In genomic region chr19:17469371-17470203, GRCh38 we compare ENCODE assay signal across 9 cellular contexts. TPM values are rescaled to one million over a fixed set of nuclear protein-coding genes. Genes with fewer than 3 reads are reported as not detected.
A peak's percentile ranks its signal among the peaks of the same experiment; 100 is the strongest.
DNase-seq lines count a peak whose midpoint lies in the region; ATAC-seq and TF ChIP-seq lines count a peak whose summit lies in the region.
"Had no signal": no experiment of that assay in that cellular context is flagged by ENCODE, and none has a peak within 500 bp of the region (broad histone marks: within the 10 kb centered on the region; RNA-seq: fewer than 3 reads in every experiment).

No MANE protein-coding gene starts in this region.

- 1 to 2% methylated on average over 44 to 45 of the region's 45 CpGs for WGBS in lung, 2 donors

- H3K4me1 Mint-ChIP-seq in activated CD4-positive, alpha-beta memory T cell treated with anti-CD3 and anti-CD28 coated beads, Interleukin-2, amount 10 ng/mL, durations not matched to agents 7 days and 5 days: peaks cover 34% of the 10 kb centered on the region

- peak overlapping the region; percentile 91 for H3K4me3 Mint-ChIP-seq in activated CD4-positive, alpha-beta memory T cell treated with anti-CD3 and anti-CD28 coated beads, Interleukin-2, amount 10 ng/mL, durations not matched to agents 7 days and 5 days

- H3K9me3 ChIP-seq in duodenal mucosa (ENCODE audit: control insufficient read depth in 1 of 2, low read length in 2 of 2): no peaks in the 10 kb centered on the region
- H3K9me3 ChIP-seq in lung (ENCODE audit: control insufficient read depth in 2 of 2, insufficient read depth in 1 of 2, low read length in 1 of 2): no peaks in the 10 kb centered on the region

- peak overlapping the region; percentile 39 to 49 for H3K9ac ChIP-seq in duodenal mucosa (ENCODE audit: low read depth in 1 of 2, low read length in 2 of 2)

- POLR2A ChIA-PET in activated CD4-positive, alpha-beta memory T cell treated with anti-CD3 and anti-CD28 coated beads, Interleukin-2, amount 10 ng/mL, durations not matched to agents 7 days and 5 days (lab: Charles Lee): no interaction called here

- H3K27me3 ChIP-seq in duodenal mucosa (ENCODE audit: control insufficient read depth in 1 of 2, insufficient read depth in 2 of 2, low read length in 2 of 2): no peaks in the 10 kb centered on the region
- no peaks in the 10 kb centered on the region for H3K27me3 ChIP-seq in lung (ENCODE audit: control insufficient read depth, insufficient read depth)

- TF ChIP-seq CTCF in lung (IDR thresholded peaks at IDR 0.05; ENCODE audit: control extremely low read depth, extremely low read depth): no peak

- H3K27me3 Mint-ChIP-seq in activated CD4-positive, alpha-beta memory T cell treated with anti-CD3 and anti-CD28 coated beads, Interleukin-2, amount 10 ng/mL, durations not matched to agents 7 days and 5 days: peaks cover 10% of the 10 kb centered on the region

- no peaks in the 10 kb centered on the region for H3K9me3 Mint-ChIP-seq in activated CD4-positive, alpha-beta memory T cell treated with anti-CD3 and anti-CD28 coated beads, Interleukin-2, amount 10 ng/mL, durations not matched to agents 7 days and 5 days

- DNase-seq in Ammon's horn (ENCODE audit: low spot score): peak; percentile 86
- DNase-seq in NCI-H748 treated with DMSO at 0.1 percent for 48 hours (lab: John Stamatoyannopoulos, UW): peak; percentile 62
- DNase-seq in activated CD4-positive, alpha-beta memory T cell treated with anti-CD3 and anti-CD28 coated beads, Interleukin-2, amount 10 ng/mL, durations not matched to agents 7 days and 5 days: peak; percentile 95
- peak; percentile 99 for DNase-seq in lung (ENCODE audit: low spot score)
- DNase-seq in stimulated activated CD4-positive, alpha-beta T cell treated with anti-CD3 and anti-CD28 coated beads, TNF-alpha, amount 100 ng/mL, for 1 hour (ENCODE audit: low read depth in 3 of 3, low spot score in 1 of 3): peak; percentile 81 to 91 (median 85)

- H3K4me3 ChIP-seq in duodenal mucosa (ENCODE audit: low read depth in 1 of 2, low read length in 2 of 2) (peak overlapping the region; percentile 73 to 87), lung (peak overlapping the region; percentile 42)

- H3K36me3 ChIP-seq in duodenal mucosa (ENCODE audit: control insufficient read depth in 1 of 2, insufficient read depth in 2 of 2, low read length in 2 of 2) (no peaks in the 10 kb centered on the region), lung (ENCODE audit: control insufficient read depth in 2 of 2, insufficient read depth in 2 of 2, low read length in 2 of 2) (no peaks in the 10 kb centered on the region)

- H3K36me3 Mint-ChIP-seq in activated CD4-positive, alpha-beta memory T cell treated with anti-CD3 and anti-CD28 coated beads, Interleukin-2, amount 10 ng/mL, durations not matched to agents 7 days and 5 days (ENCODE audit: low read depth): no peaks in the 10 kb centered on the region

- peak overlapping the region; percentile 75 for H3K27ac Mint-ChIP-seq in activated CD4-positive, alpha-beta memory T cell treated with anti-CD3 and anti-CD28 coated beads, Interleukin-2, amount 10 ng/mL, durations not matched to agents 7 days and 5 days

- ATAC-seq in GM19043 (IDR thresholded peaks at IDR 0.05; ENCODE audit: low read depth, unreplicated experiment): peak; percentile 46
- peak; percentile 30 for ATAC-seq in HG03378 (IDR thresholded peaks at IDR 0.05; ENCODE audit: unreplicated experiment)
- ATAC-seq in lung (ENCODE audit: insufficient read depth, low FRiP score): peak; percentile 83

- CTCF ChIA-PET in activated CD4-positive, alpha-beta memory T cell treated with anti-CD3 and anti-CD28 coated beads, Interleukin-2, amount 10 ng/mL, durations not matched to agents 7 days and 5 days (lab: Charles Lee): no interaction called here

- H3K27ac ChIP-seq in duodenal mucosa (ENCODE audit: low read depth, low read length) (peak overlapping the region; percentile 77), lung (ENCODE audit: low read depth in 1 of 2, low read length in 1 of 2) (peak overlapping the region; percentile 84 to 93)

- H3K4me1 ChIP-seq in duodenal mucosa (ENCODE audit: control insufficient read depth in 1 of 2, insufficient read depth in 2 of 2, low read length in 2 of 2): peaks cover 17 to 21% of the 10 kb centered on the region in 2 donors
- H3K4me1 ChIP-seq in lung (ENCODE audit: control insufficient read depth in 2 of 2, insufficient read depth in 2 of 2, low read length in 2 of 2): peaks cover 4 to 9% of the 10 kb centered on the region in 2 donors

RNA-seq across cellular contexts. Expression of gene SLC27A1, which starts 0.7 kb away (rescaled TPM):
- 1 to 10 TPM; 3.6 to 4.1 TPM for total RNA-seq in activated CD4-positive, alpha-beta memory T cell treated with anti-CD3 and anti-CD28 coated beads, Interleukin-2, amount 10 ng/mL, durations not matched to agents 7 days and 5 days
- total RNA-seq in lung: 10 to 100 TPM; 25.4 to 26.9 TPM
- 10 to 100 TPM; 12.2 to 15.8 TPM for polyA plus RNA-seq in lung

RNA-seq across cellular contexts. Expression of gene NXNL1, which starts 8.9 kb away (rescaled TPM):
- total RNA-seq in activated CD4-positive, alpha-beta memory T cell treated with anti-CD3 and anti-CD28 coated beads, Interleukin-2, amount 10 ng/mL, durations not matched to agents 7 days and 5 days: not detected
- not detected for total RNA-seq in lung
- not detected for polyA plus RNA-seq in lung
- total RNA-seq: T-helper 2 cell treated with Interferon-gamma antibody and Interleukin-4, amounts not matched to agents 100 ng/mL and 5 ng/mL, for 36 hours had no signal

RNA-seq across cellular contexts. Expression of gene TMEM221, which starts 21.1 kb away (rescaled TPM):
- not detected for total RNA-seq in activated CD4-positive, alpha-beta memory T cell treated with anti-CD3 and anti-CD28 coated beads, Interleukin-2, amount 10 ng/mL, durations not matched to agents 7 days and 5 days
- under 1 TPM; 0.12 to 0.57 TPM for total RNA-seq in lung
- polyA plus RNA-seq in lung: under 1 TPM; 0.06 to 0.08 TPM
- total RNA-seq: T-helper 2 cell treated with Interferon-gamma antibody and Interleukin-4, amounts not matched to agents 100 ng/mL and 5 ng/mL, for 36 hours had no signal

RNA-seq across cellular contexts. Expression of gene PGLS, which starts 41.9 kb away (rescaled TPM):
- total RNA-seq in activated CD4-positive, alpha-beta memory T cell treated with anti-CD3 and anti-CD28 coated beads, Interleukin-2, amount 10 ng/mL, durations not matched to agents 7 days and 5 days: 10 to 100 TPM; 65.0 to 65.9 TPM
- total RNA-seq in lung: 100 to 1,000 TPM in 1 of 2 donors, 10 to 100 TPM in 1; 63.2 to 109 TPM
- 100 to 1,000 TPM; 107 to 122 TPM for polyA plus RNA-seq in lung

RNA-seq across cellular contexts. Expression of gene MVB12A, which starts 49.7 kb away (rescaled TPM):
- 10 to 100 TPM; 44.5 to 45.3 TPM for total RNA-seq in activated CD4-positive, alpha-beta memory T cell treated with anti-CD3 and anti-CD28 coated beads, Interleukin-2, amount 10 ng/mL, durations not matched to agents 7 days and 5 days
- 10 to 100 TPM; 28.5 to 66.9 TPM for total RNA-seq in lung
- polyA plus RNA-seq in lung: 10 to 100 TPM; 59.6 to 62.1 TPM

Comparison
In these comparisons a context has a peak if more than half of its experiments do, and no peak if none do; other contexts are left out.
1. Peak in every context shown above with its lines: DNase-seq, ATAC-seq, H3K4me3 ChIP-seq and H3K27ac ChIP-seq.
2. ATAC-seq: peak in every context shown above with its lines; median percentile 83 in lung; 46 in GM19043; 30 in HG03378.
3. RNA of gene SLC27A1, which starts 0.7 kb away (total RNA-seq): 25.4 to 26.9 TPM in lung; 3.6 to 4.1 TPM in activated CD4-positive, alpha-beta memory T cell treated with anti-CD3 and anti-CD28 coated beads, Interleukin-2, amount 10 ng/mL, durations not matched to agents 7 days and 5 days; every median in the first group is over 4 times any median in the second.